22 cellular contexts compared by ENCODE assay signal in genomic region chr3:83063457-83063856, GRCh38.
DNase-seq lines count a peak whose midpoint lies in the region; ATAC-seq and TF ChIP-seq lines count a peak whose summit lies in the region.
"Had no signal": no experiment of that assay in that cellular context is flagged by ENCODE, and none has a peak within 500 bp of the region (broad histone marks: within the 10 kb centered on the region; RNA-seq: fewer than 3 reads in every experiment).

No MANE protein-coding gene starts in this region.

- no peaks in the 10 kb centered on the region for H3K9me2 ChIP-seq in SU-DHL-6 (replicated peaks; ENCODE audit: insufficient read depth, low read length)

- H2AFZ ChIP-seq in SU-DHL-6 (ENCODE audit: low read depth, low read length, severe bottlenecking), result peak overlapping the region; percentile 40

- H3K79me2 ChIP-seq in SU-DHL-6 (ENCODE audit: insufficient read depth, low read length), result no peaks in the 10 kb centered on the region

- ATAC-seq in right lobe of liver, result no peak
- ATAC-seq: A549 had no signal

- WGBS in right lobe of liver (ENCODE audit: insufficient coverage, low coverage, low lambda C conversion rate, missing lambda C conversion rate), result 46% methylated on average over 2 of the region's 2 CpGs

- H3K27ac ChIP-seq in SU-DHL-6 (ENCODE audit: low read depth, low read length) (no peak overlapping the region), brain microvascular endothelial cell (no peak overlapping the region), right lobe of liver (no peak overlapping the region)
- H3K27ac ChIP-seq: A549; BLaER1 treated with 17β-estradiol and CSF1 and Interleukin-3, amounts not matched to agents 10 nM and 100 nM had no signal

- H4K20me1 ChIP-seq in SU-DHL-6 (ENCODE audit: low read depth, low read length), result no peaks in the 10 kb centered on the region
- H4K20me1 ChIP-seq: BLaER1 treated with 17β-estradiol and CSF1 and Interleukin-3, amounts not matched to agents 10 nM and 100 nM had no signal

- H3K27me3 ChIP-seq in SU-DHL-6 (ENCODE audit: low read length), result no peaks in the 10 kb centered on the region
- H3K27me3 ChIP-seq in brain microvascular endothelial cell (replicated peaks), result no peaks in the 10 kb centered on the region
- no peaks in the 10 kb centered on the region for H3K27me3 ChIP-seq in right lobe of liver
- H3K27me3 ChIP-seq: BE2C; BLaER1 treated with 17β-estradiol and CSF1 and Interleukin-3, amounts not matched to agents 10 nM and 100 nM had no signal

- H3K9me3 ChIP-seq in SU-DHL-6 (ENCODE audit: insufficient read depth, low read length), result peaks cover 19% of the 10 kb centered on the region; the same call in 1 of the 2 replicates
- peaks cover 0 to 3% (median 0%) of the 10 kb centered on the region in 4 donors for H3K9me3 ChIP-seq in right lobe of liver
- H3K9me3 ChIP-seq: A549, BE2C, HAP-1 had no signal

- in situ Hi-C loops in brain microvascular endothelial cell (cut with HindIII; ENCODE audit: low pct_ligation_motif_present, low sequenced_read_pairs), result no loop called here

- no peak for TF ChIP-seq POLR2A in right lobe of liver (IDR thresholded peaks at IDR 0.05)

- H3K4me3 ChIP-seq in SU-DHL-6 (ENCODE audit: insufficient read depth, low read length, poor library complexity, severe bottlenecking), result no peak overlapping the region
- no peak overlapping the region for H3K4me3 ChIP-seq in brain microvascular endothelial cell (ENCODE audit: low read depth, low read length)
- no peak overlapping the region for H3K4me3 ChIP-seq in right lobe of liver
- H3K4me3 ChIP-seq: A549; BLaER1 treated with 17β-estradiol and CSF1 and Interleukin-3, amounts not matched to agents 10 nM and 100 nM; HAP-1 had no signal

- H3K4me2 ChIP-seq in SU-DHL-6 (ENCODE audit: low read depth, low read length, poor library complexity, severe bottlenecking), result no peak overlapping the region
- H3K4me2 ChIP-seq: A549; BLaER1 treated with 17β-estradiol and CSF1 and Interleukin-3, amounts not matched to agents 10 nM and 100 nM had no signal

- TF ChIP-seq CTCF in SU-DHL-6 (IDR thresholded peaks at IDR 0.05; ENCODE audit: insufficient read depth, low read length, poor library complexity, severe bottlenecking) (no peak), brain microvascular endothelial cell (IDR thresholded peaks at IDR 0.05; ENCODE audit: low read depth, low read length, missing control alignments) (no peak), right lobe of liver (IDR thresholded peaks at IDR 0.05) (no peak)

- intact Hi-C loops in right lobe of liver (cut with DNase I), result no loop called here

- H3F3A ChIP-seq in SU-DHL-6 (ENCODE audit: insufficient read depth), result no peaks in the 10 kb centered on the region

- H3K36me3 ChIP-seq in SU-DHL-6 (ENCODE audit: low read length) (no peaks in the 10 kb centered on the region), brain microvascular endothelial cell (replicated peaks) (no peaks in the 10 kb centered on the region), right lobe of liver (no peaks in the 10 kb centered on the region)
- H3K36me3 ChIP-seq: BE2C; BLaER1 treated with 17β-estradiol and CSF1 and Interleukin-3, amounts not matched to agents 10 nM and 100 nM; HAP-1 had no signal

- no peak overlapping the region for H3K9ac ChIP-seq in SU-DHL-6 (ENCODE audit: low read length)
- H3K9ac ChIP-seq: BLaER1 treated with 17β-estradiol and CSF1 and Interleukin-3, amounts not matched to agents 10 nM and 100 nM had no signal

- DNase-seq in brain microvascular endothelial cell, result peak; percentile 23
- DNase-seq in inferior parietal cortex (ENCODE audit: extremely low spot score), result peak; percentile 37
- peak; percentile 47 for DNase-seq in superior temporal gyrus (ENCODE audit: extremely low spot score)
- no peak for DNase-seq in right lobe of liver
- DNase-seq in SHP77 treated with DMSO at 0.1 percent for 48 hours (lab: John Stamatoyannopoulos, UW), result no peak
- DNase-seq in GF-D8 (lab: John Stamatoyannopoulos, UW), result no peak
- DNase-seq: 8988T; ACHN; AML-193; BE2C; CD4-positive, alpha-beta T cell; CD8-positive, alpha-beta memory T cell; DMS 273 treated with DMSO at 0.1 percent for 48 hours; DMS79; EL; GDM1; GOT3; HFFc6 had no signal

- H3K4me1 ChIP-seq in right lobe of liver, result no peaks in the 10 kb centered on the region
- H3K4me1 ChIP-seq: A549; BE2C; BLaER1 treated with 17β-estradiol and CSF1 and Interleukin-3, amounts not matched to agents 10 nM and 100 nM; HAP-1 had no signal

Comparison
In these comparisons a context has a peak if more than half of its experiments do, and no peak if none do; other contexts are left out.
1. DNase-seq: peak in brain microvascular endothelial cell (single experiment), inferior parietal cortex (single experiment) and superior temporal gyrus (single experiment); none in right lobe of liver (0 of 3), SHP77 treated with DMSO at 0.1 percent for 48 hours (single experiment) and GF-D8 (single experiment).